17 cellular contexts compared by ENCODE assay signal in the genomic region with DNA sequence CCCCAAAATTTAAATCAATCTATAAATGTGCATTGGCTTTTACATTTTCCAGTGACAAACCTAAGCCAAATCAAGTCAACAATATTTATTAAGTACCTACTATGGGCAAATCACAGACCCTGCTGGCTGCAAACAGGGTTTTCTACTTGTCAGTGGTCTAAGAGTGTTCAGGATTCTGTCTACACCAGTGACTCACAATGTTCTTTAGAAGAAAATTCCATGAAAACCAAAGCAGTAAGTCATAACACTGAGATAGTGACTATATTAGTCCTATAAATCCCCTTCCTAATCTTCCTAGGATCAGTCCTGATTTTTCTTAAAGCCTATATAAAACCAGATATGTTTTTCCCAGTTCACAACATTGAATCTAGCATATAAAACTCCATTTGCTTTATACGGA.
A peak's percentile ranks its signal among the peaks of the same experiment; 100 is the strongest.
DNase-seq lines count a peak whose midpoint lies in the region; ATAC-seq and TF ChIP-seq lines count a peak whose summit lies in the region.
"Had no signal": no experiment of that assay in that cellular context is flagged by ENCODE, and none has a peak within 500 bp of the region (broad histone marks: within the 10 kb centered on the region; RNA-seq: fewer than 3 reads in every experiment).

No MANE protein-coding gene starts in this region.

- H3K4me1 Mint-ChIP-seq in activated T-helper 17 cell treated with anti-CD3 and anti-CD28 coated beads, Interleukin-2, amount 50 U/mL, for 72 hours: peaks cover 39% of the 10 kb centered on the region

- no peaks in the 10 kb centered on the region for H3K27me3 Mint-ChIP-seq in activated T-helper 17 cell treated with anti-CD3 and anti-CD28 coated beads, Interleukin-2, amount 50 U/mL, for 72 hours
- H3K27me3 Mint-ChIP-seq: stimulated activated naive CD8-positive, alpha-beta T cell treated with anti-CD3 and anti-CD28 coated beads, Interleukin-15, Interleukin-2, amounts not matched to agents 100 ng/mL and 50 ng/mL, for 24 hours had no signal

- no peaks in the 10 kb centered on the region for H3K36me3 Mint-ChIP-seq in activated T-helper 17 cell treated with anti-CD3 and anti-CD28 coated beads, Interleukin-2, amount 50 U/mL, for 72 hours (ENCODE audit: low read depth)

- H3K9me3 Mint-ChIP-seq in activated T-helper 17 cell treated with anti-CD3 and anti-CD28 coated beads, Interleukin-2, amount 50 U/mL, for 72 hours: peaks cover 4% of the 10 kb centered on the region
- H3K9me3 Mint-ChIP-seq: activated T-cell treated with anti-CD3 and anti-CD28 coated beads, Interleukin-2, amount 50 U/mL, for 4 hours; stimulated activated naive CD8-positive, alpha-beta T cell treated with anti-CD3 and anti-CD28 coated beads, Interleukin-15, Interleukin-2, amounts not matched to agents 100 ng/mL and 50 ng/mL, for 24 hours had no signal

- DNase-seq in AG08395 (ENCODE audit: low spot score): peak; percentile 41
- DNase-seq in M059J (ENCODE audit: low read depth): peak; percentile 34
- DNase-seq in cardiac fibroblast (ENCODE audit: low read depth in 2 of 2): peak; percentile 61 to 80
- peak; percentile 68 for DNase-seq in kidney tubule cell (ENCODE audit: low spot score)
- DNase-seq in iPS-NIHi7 (ENCODE audit: extremely low spot score): no peak
- no peak for DNase-seq in activated T-cell treated with anti-CD3 and anti-CD28 coated beads for 4 hours
- DNase-seq: activated CD4-positive, alpha-beta T cell treated with anti-CD3 and anti-CD28 coated beads, Interleukin-2, amount 50 U/mL, for 4 hours; activated T-cell treated with anti-CD3 and anti-CD28 coated beads, Interleukin-2, amount 50 U/mL, for 4 hours; cortex of kidney; Karpas-422; left ventricle myocardium superior; NCI-H146 had no signal

- TF ChIP-seq CTCF in cardiac fibroblast (IDR thresholded peaks at IDR 0.05; ENCODE audit: low read depth, low read length): no peak

- no peak for ATAC-seq in activated T-helper 17 cell treated with anti-CD3 and anti-CD28 coated beads, Interleukin-2, amount 50 U/mL, for 72 hours (replicated peaks)
- ATAC-seq in GM18867 (IDR thresholded peaks at IDR 0.05; ENCODE audit: unreplicated experiment): no peak
- ATAC-seq: activated T-cell treated with anti-CD3 and anti-CD28 coated beads, Interleukin-2, amount 50 U/mL, for 4 hours; left ventricle myocardium superior had no signal

- no peak overlapping the region for H3K4me3 ChIP-seq in cardiac fibroblast (replicated peaks in 1 of 2; ENCODE audit: low read depth in 2 of 2, low read length in 2 of 2)
- H3K4me3 ChIP-seq: BLaER1, prostate gland had no signal

- H3K27ac Mint-ChIP-seq in activated T-helper 17 cell treated with anti-CD3 and anti-CD28 coated beads, Interleukin-2, amount 50 U/mL, for 72 hours: no peak overlapping the region
- H3K27ac Mint-ChIP-seq: stimulated activated naive CD8-positive, alpha-beta T cell treated with anti-CD3 and anti-CD28 coated beads, Interleukin-15, Interleukin-2, amounts not matched to agents 100 ng/mL and 50 ng/mL, for 24 hours had no signal

- no peak overlapping the region for H3K4me3 Mint-ChIP-seq in activated T-helper 17 cell treated with anti-CD3 and anti-CD28 coated beads, Interleukin-2, amount 50 U/mL, for 72 hours
- H3K4me3 Mint-ChIP-seq: activated T-cell treated with anti-CD3 and anti-CD28 coated beads, Interleukin-2, amount 50 U/mL, for 4 hours; stimulated activated naive CD8-positive, alpha-beta T cell treated with anti-CD3 and anti-CD28 coated beads, Interleukin-15, Interleukin-2, amounts not matched to agents 100 ng/mL and 50 ng/mL, for 24 hours had no signal

Comparison
In these comparisons a context has a peak if more than half of its experiments do, and no peak if none do; other contexts are left out.
1. DNase-seq: peak in AG08395 (single experiment), M059J (single experiment), cardiac fibroblast (2 of 2) and kidney tubule cell (single experiment); none in iPS-NIHi7 (single experiment) and activated T-cell treated with anti-CD3 and anti-CD28 coated beads for 4 hours (single experiment).